Comparison of ENCODE assay signal across 1 cellular context in the genomic region with DNA sequence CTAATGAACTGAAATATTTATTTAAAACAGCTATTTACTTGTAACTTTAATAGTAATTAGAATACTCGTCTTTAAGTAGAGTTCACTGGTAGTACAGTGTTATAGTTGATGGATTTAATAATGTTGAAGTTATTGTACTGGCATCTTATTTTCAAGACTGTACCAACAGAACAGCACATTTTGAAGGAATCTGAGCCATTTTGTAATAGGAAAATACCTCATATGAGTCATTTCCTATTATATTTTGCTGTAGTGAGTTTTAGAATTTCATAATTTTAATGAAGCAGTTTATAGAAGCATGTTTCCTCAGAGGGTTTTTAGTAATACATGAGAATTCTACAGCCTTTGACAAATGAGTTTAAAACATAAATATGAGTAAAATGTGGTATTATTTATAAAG.
TF ChIP-seq lines count a peak whose summit lies in the region.

No MANE protein-coding gene starts in this region.

TF ChIP-seq in IMR-90, 13 proteins besides CTCF, POLR2A, EP300 and RAD21:
- peak; percentile 19; the same call in 1 of the 2 replicates for TF ChIP-seq CEBPB (IDR thresholded peaks at IDR 0.05; ENCODE audit: low read depth, low read length)
- TF ChIP-seq, protein P1, sequence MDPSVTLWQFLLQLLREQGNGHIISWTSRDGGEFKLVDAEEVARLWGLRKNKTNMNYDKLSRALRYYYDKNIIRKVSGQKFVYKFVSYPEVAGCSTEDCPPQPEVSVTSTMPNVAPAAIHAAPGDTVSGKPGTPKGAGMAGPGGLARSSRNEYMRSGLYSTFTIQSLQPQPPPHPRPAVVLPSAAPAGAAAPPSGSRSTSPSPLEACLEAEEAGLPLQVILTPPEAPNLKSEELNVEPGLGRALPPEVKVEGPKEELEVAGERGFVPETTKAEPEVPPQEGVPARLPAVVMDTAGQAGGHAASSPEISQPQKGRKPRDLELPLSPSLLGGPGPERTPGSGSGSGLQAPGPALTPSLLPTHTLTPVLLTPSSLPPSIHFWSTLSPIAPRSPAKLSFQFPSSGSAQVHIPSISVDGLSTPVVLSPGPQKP (IDR thresholded peaks at IDR 0.05; ENCODE audit: borderline replicate concordance, low read depth, low read length), result no peak
